9 cellular contexts compared by ENCODE assay signal in the genomic region with DNA sequence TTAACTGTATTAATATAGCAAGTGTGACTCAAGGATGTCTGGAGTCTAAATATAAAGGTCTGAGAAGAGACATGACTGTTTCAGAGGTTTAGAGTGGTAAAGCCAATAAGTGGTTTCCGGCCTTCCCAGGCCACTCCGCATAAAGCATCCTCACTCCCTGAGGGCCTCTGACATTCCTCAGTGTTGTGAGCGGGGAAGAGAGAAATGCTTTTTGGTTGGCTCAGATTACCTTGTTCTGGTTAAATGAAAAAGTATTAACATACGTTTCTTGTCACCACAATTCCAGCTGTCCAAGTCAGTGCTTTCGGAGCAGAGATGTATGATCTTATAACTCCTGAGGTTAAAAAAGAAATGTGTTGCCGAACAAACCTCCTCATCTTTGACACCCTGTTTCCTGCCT.
DNase-seq lines count a peak whose midpoint lies in the region; ATAC-seq and TF ChIP-seq lines count a peak whose summit lies in the region.
"Had no signal": no experiment of that assay in that cellular context is flagged by ENCODE, and none has a peak within 500 bp of the region (broad histone marks: within the 10 kb centered on the region; RNA-seq: fewer than 3 reads in every experiment).

No MANE protein-coding gene starts in this region.

- no peak overlapping the region for H3K23ac ChIP-seq in trophoblast cell (ENCODE audit: low read length)

- no peak overlapping the region for H4K12ac ChIP-seq in trophoblast cell (ENCODE audit: low read depth, low read length)

- no peaks in the 10 kb centered on the region for H3K79me2 ChIP-seq in trophoblast cell (ENCODE audit: control insufficient read depth, insufficient read depth, low read length, poor library complexity)

- H3K4me2 ChIP-seq in trophoblast cell (ENCODE audit: low read length), result peak overlapping the region; percentile 15

- H2BK5ac ChIP-seq in trophoblast cell (ENCODE audit: low read depth, low read length, poor library complexity), result no peak overlapping the region

- no peak overlapping the region for H2AFZ ChIP-seq in trophoblast cell (ENCODE audit: insufficient read depth, low read length, poor library complexity)

- H3K79me1 ChIP-seq in trophoblast cell (ENCODE audit: low read length), result peaks cover 13% of the 10 kb centered on the region

- H2BK12ac ChIP-seq in trophoblast cell (ENCODE audit: low read length), result no peak overlapping the region

- H2AK5ac ChIP-seq in trophoblast cell (ENCODE audit: low read length), result no peak overlapping the region

- no peak overlapping the region for H3K9ac ChIP-seq in trophoblast cell (ENCODE audit: low read length)

- H3K18ac ChIP-seq in trophoblast cell (ENCODE audit: low read length), result no peak overlapping the region

- H3K4me3 ChIP-seq in SJCRH30, result peak overlapping the region; percentile 22
- H3K4me3 ChIP-seq in trophoblast cell (ENCODE audit: low read depth, low read length), result no peak overlapping the region

- no peaks in the 10 kb centered on the region for H3K27me3 ChIP-seq in SJCRH30
- no peaks in the 10 kb centered on the region for H3K27me3 ChIP-seq in foreskin keratinocyte
- H3K27me3 ChIP-seq in trophoblast cell (ENCODE audit: insufficient read depth, low read length), result no peaks in the 10 kb centered on the region

- H3K36me3 ChIP-seq in SJCRH30, result no peaks in the 10 kb centered on the region
- H3K36me3 ChIP-seq in trophoblast cell (ENCODE audit: control insufficient read depth in 1 of 2, insufficient read depth in 2 of 2, low read length in 2 of 2), result no peaks in the 10 kb centered on the region

- no peaks in the 10 kb centered on the region for H3K9me3 ChIP-seq in SJCRH30 (replicated peaks)
- no peaks in the 10 kb centered on the region for H3K9me3 ChIP-seq in trophoblast cell (ENCODE audit: insufficient read depth, low read depth, low read length)

- H4K8ac ChIP-seq in trophoblast cell (ENCODE audit: low read depth, low read length), result no peak overlapping the region

- H4K91ac ChIP-seq in trophoblast cell (ENCODE audit: low read depth, low read length), result no peak overlapping the region

- no CpG with 5 or more reads among the region's 6 CpGs for WGBS in trophoblast cell (ENCODE audit: extremely low coverage, insufficient coverage, insufficient read length)

- peaks cover 9% of the 10 kb centered on the region for H3K4me1 ChIP-seq in SJCRH30
- H3K4me1 ChIP-seq in foreskin keratinocyte, result no peaks in the 10 kb centered on the region
- peaks cover 5 to 10% of the 10 kb centered on the region in 2 experiments for H3K4me1 ChIP-seq in trophoblast cell (ENCODE audit: control insufficient read depth in 1 of 2, insufficient read depth in 2 of 2, low read length in 2 of 2)

- ATAC-seq in foreskin keratinocyte (peak; percentile 39), GM18868 (IDR thresholded peaks at IDR 0.05; ENCODE audit: unreplicated experiment) (no peak), HG03139 (IDR thresholded peaks at IDR 0.05; ENCODE audit: unreplicated experiment) (no peak)

- H2BK120ac ChIP-seq in trophoblast cell (ENCODE audit: insufficient read depth, low read length, poor library complexity), result peak overlapping the region; percentile 47

- no peak for TF ChIP-seq CTCF in foreskin keratinocyte (conservative IDR thresholded peaks at IDR 0.05)

- DNase-seq in Daoy (ENCODE audit: low read depth), result peak; percentile 83
- peak; percentile 72 to 89 for DNase-seq in SJCRH30
- no peak for DNase-seq in foreskin keratinocyte
- peak; percentile 9 to 38 for DNase-seq in trophoblast cell
- DNase-seq in DMS114 treated with DMSO at 0.1 percent for 48 hours (lab: John Stamatoyannopoulos, UW; ENCODE audit: unreplicated experiment), result no peak
- DNase-seq in activated CD8-positive, alpha-beta memory T cell treated with anti-CD3 and anti-CD28 coated beads, Interleukin-2, amount 50 U/mL, for 48 hours, result no peak
- DNase-seq: NCI-H1436 treated with DMSO at 0.1 percent for 48 hours had no signal

- H3K27ac ChIP-seq in SJCRH30 (peak overlapping the region; percentile 57), foreskin keratinocyte (no peak overlapping the region), trophoblast cell (ENCODE audit: low read depth, low read length) (peak overlapping the region; percentile 85)

- no peak overlapping the region for H3K14ac ChIP-seq in trophoblast cell (ENCODE audit: low read length)

- H3K4ac ChIP-seq in trophoblast cell (ENCODE audit: low read depth, low read length), result no peak overlapping the region

Comparison
In these comparisons a context has a peak if more than half of its experiments do, and no peak if none do; other contexts are left out.
1. DNase-seq: peak in Daoy (single experiment), SJCRH30 (2 of 2) and trophoblast cell (2 of 2); none in foreskin keratinocyte (0 of 2), DMS114 treated with DMSO at 0.1 percent for 48 hours (single experiment) and activated CD8-positive, alpha-beta memory T cell treated with anti-CD3 and anti-CD28 coated beads, Interleukin-2, amount 50 U/mL, for 48 hours (single experiment).